In the genomic region with DNA sequence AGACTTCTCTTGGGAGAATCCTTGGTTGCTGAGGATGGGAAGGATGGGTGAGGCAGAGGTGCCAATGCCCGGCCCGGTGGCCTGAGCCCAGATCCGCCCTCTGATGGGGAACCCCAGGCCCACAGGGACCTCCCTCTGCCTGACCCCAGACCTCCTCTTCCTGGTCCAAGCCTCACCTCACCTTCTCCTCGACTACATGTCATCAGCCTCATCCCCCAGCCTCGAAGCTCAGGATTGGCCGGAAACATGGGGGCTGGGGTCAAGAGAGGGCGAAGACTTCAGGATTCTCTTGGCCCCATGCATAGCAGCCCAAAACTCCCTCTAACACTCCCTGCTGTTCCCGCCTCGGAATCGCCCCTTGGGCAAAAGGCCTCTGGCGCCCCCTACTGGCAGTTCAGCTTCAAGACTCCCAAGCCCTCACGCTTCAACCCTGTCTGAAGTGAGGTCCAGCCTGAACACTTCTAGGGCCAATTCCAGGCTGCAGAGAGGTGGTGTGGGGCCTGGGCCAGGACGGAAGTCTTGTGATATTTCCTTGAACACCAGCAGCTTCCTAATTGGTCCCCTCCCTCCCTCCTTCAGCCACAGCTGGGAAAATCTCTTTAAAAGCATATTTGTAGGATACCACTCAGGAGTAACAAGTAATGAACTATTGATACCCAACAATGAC, we compare ENCODE assay signal across 1 cellular context.
TF ChIP-seq lines count a peak whose summit lies in the region.

No MANE protein-coding gene starts in this region.

TF ChIP-seq in HEK293, 187 proteins besides CTCF, POLR2A, EP300 and RAD21 (continued from another document and continues in another):
- TF ChIP-seq, protein P1, sequence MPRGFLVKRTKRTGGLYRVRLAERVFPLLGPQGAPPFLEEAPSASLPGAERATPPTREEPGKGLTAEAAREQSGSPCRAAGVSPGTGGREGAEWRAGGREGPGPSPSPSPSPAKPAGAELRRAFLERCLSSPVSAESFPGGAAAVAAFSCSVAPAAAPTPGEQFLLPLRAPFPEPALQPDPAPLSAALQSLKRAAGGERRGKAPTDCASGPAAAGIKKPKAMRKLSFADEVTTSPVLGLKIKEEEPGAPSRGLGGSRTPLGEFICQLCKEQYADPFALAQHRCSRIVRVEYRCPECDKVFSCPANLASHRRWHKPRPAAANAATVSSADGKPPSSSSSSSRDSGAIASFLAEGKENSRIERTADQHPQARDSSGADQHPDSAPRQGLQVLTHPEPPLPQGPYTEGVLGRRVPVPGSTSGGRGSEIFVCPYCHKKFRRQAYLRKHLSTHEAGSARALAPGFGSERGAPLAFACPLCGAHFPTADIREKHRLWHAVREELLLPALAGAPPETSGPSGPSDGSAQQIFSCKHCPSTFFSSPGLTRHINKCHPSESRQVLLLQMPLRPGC (tag by site-specific recombination; IDR thresholded peaks at IDR 0.05): no peak
- TF ChIP-seq, protein P2, sequence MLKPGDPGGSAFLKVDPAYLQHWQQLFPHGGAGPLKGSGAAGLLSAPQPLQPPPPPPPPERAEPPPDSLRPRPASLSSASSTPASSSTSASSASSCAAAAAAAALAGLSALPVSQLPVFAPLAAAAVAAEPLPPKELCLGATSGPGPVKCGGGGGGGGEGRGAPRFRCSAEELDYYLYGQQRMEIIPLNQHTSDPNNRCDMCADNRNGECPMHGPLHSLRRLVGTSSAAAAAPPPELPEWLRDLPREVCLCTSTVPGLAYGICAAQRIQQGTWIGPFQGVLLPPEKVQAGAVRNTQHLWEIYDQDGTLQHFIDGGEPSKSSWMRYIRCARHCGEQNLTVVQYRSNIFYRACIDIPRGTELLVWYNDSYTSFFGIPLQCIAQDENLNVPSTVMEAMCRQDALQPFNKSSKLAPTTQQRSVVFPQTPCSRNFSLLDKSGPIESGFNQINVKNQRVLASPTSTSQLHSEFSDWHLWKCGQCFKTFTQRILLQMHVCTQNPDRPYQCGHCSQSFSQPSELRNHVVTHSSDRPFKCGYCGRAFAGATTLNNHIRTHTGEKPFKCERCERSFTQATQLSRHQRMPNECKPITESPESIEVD (tag by site-specific recombination; IDR thresholded peaks at IDR 0.05): no peak
- TF ChIP-seq, protein P3, sequence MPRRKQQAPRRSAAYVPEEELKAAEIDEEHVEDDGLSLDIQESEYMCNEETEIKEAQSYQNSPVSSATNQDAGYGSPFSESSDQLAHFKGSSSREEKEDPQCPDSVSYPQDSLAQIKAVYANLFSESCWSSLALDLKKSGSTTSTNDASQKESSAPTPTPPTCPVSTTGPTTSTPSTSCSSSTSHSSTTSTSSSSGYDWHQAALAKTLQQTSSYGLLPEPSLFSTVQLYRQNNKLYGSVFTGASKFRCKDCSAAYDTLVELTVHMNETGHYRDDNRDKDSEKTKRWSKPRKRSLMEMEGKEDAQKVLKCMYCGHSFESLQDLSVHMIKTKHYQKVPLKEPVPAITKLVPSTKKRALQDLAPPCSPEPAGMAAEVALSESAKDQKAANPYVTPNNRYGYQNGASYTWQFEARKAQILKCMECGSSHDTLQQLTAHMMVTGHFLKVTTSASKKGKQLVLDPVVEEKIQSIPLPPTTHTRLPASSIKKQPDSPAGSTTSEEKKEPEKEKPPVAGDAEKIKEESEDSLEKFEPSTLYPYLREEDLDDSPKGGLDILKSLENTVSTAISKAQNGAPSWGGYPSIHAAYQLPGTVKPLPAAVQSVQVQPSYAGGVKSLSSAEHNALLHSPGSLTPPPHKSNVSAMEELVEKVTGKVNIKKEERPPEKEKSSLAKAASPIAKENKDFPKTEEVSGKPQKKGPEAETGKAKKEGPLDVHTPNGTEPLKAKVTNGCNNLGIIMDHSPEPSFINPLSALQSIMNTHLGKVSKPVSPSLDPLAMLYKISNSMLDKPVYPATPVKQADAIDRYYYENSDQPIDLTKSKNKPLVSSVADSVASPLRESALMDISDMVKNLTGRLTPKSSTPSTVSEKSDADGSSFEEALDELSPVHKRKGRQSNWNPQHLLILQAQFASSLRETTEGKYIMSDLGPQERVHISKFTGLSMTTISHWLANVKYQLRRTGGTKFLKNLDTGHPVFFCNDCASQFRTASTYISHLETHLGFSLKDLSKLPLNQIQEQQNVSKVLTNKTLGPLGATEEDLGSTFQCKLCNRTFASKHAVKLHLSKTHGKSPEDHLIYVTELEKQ (tag by site-specific recombination; IDR thresholded peaks at IDR 0.05; ENCODE audit: borderline replicate concordance): 0 out of 2 replicates have a peak, but pooled peaks have one; percentile 6
- TF ChIP-seq ZNF132 (tag by site-specific recombination; IDR thresholded peaks at IDR 0.05; ENCODE audit: borderline replicate concordance) (no peak), GLIS1 (tag by site-specific recombination; IDR thresholded peaks at IDR 0.05) (peak; percentile 81), ZNF121 (tag by site-specific recombination; IDR thresholded peaks at IDR 0.05) (no peak), MZF1 (tag by site-specific recombination; IDR thresholded peaks at IDR 0.05; ENCODE audit: borderline replicate concordance) (no peak), ZNF530 (tag by site-specific recombination; IDR thresholded peaks at IDR 0.05; ENCODE audit: low read depth) (no peak), ZNF837 (tag by site-specific recombination; IDR thresholded peaks at IDR 0.05) (no peak), ZNF585B (tag by site-specific recombination; IDR thresholded peaks at IDR 0.05) (no peak), YY1 (tag by site-specific recombination; IDR thresholded peaks at IDR 0.05) (no peak), ZNF311 (tag by site-specific recombination; IDR thresholded peaks at IDR 0.05; ENCODE audit: borderline replicate concordance) (no peak), ZNF677 (tag by site-specific recombination; IDR thresholded peaks at IDR 0.05) (no peak), ZNF19 (tag by site-specific recombination; IDR thresholded peaks at IDR 0.05; ENCODE audit: low read depth) (no peak)
- TF ChIP-seq, protein P4, sequence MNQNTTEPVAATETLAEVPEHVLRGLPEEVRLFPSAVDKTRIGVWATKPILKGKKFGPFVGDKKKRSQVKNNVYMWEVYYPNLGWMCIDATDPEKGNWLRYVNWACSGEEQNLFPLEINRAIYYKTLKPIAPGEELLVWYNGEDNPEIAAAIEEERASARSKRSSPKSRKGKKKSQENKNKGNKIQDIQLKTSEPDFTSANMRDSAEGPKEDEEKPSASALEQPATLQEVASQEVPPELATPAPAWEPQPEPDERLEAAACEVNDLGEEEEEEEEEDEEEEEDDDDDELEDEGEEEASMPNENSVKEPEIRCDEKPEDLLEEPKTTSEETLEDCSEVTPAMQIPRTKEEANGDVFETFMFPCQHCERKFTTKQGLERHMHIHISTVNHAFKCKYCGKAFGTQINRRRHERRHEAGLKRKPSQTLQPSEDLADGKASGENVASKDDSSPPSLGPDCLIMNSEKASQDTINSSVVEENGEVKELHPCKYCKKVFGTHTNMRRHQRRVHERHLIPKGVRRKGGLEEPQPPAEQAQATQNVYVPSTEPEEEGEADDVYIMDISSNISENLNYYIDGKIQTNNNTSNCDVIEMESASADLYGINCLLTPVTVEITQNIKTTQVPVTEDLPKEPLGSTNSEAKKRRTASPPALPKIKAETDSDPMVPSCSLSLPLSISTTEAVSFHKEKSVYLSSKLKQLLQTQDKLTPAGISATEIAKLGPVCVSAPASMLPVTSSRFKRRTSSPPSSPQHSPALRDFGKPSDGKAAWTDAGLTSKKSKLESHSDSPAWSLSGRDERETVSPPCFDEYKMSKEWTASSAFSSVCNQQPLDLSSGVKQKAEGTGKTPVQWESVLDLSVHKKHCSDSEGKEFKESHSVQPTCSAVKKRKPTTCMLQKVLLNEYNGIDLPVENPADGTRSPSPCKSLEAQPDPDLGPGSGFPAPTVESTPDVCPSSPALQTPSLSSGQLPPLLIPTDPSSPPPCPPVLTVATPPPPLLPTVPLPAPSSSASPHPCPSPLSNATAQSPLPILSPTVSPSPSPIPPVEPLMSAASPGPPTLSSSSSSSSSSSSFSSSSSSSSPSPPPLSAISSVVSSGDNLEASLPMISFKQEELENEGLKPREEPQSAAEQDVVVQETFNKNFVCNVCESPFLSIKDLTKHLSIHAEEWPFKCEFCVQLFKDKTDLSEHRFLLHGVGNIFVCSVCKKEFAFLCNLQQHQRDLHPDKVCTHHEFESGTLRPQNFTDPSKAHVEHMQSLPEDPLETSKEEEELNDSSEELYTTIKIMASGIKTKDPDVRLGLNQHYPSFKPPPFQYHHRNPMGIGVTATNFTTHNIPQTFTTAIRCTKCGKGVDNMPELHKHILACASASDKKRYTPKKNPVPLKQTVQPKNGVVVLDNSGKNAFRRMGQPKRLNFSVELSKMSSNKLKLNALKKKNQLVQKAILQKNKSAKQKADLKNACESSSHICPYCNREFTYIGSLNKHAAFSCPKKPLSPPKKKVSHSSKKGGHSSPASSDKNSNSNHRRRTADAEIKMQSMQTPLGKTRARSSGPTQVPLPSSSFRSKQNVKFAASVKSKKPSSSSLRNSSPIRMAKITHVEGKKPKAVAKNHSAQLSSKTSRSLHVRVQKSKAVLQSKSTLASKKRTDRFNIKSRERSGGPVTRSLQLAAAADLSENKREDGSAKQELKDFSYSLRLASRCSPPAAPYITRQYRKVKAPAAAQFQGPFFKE (tag by site-specific recombination; IDR thresholded peaks at IDR 0.05; ENCODE audit: borderline replicate concordance): no peak; the same call in 1 of the 2 replicates
- TF ChIP-seq, protein P5, sequence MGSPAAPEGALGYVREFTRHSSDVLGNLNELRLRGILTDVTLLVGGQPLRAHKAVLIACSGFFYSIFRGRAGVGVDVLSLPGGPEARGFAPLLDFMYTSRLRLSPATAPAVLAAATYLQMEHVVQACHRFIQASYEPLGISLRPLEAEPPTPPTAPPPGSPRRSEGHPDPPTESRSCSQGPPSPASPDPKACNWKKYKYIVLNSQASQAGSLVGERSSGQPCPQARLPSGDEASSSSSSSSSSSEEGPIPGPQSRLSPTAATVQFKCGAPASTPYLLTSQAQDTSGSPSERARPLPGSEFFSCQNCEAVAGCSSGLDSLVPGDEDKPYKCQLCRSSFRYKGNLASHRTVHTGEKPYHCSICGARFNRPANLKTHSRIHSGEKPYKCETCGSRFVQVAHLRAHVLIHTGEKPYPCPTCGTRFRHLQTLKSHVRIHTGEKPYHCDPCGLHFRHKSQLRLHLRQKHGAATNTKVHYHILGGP (tag by site-specific recombination; IDR thresholded peaks at IDR 0.05): no peak
- TF ChIP-seq, protein P6, sequence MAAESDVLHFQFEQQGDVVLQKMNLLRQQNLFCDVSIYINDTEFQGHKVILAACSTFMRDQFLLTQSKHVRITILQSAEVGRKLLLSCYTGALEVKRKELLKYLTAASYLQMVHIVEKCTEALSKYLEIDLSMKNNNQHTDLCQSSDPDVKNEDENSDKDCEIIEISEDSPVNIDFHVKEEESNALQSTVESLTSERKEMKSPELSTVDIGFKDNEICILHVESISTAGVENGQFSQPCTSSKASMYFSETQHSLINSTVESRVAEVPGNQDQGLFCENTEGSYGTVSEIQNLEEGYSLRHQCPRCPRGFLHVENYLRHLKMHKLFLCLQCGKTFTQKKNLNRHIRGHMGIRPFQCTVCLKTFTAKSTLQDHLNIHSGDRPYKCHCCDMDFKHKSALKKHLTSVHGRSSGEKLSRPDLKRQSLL (tag by site-specific recombination; IDR thresholded peaks at IDR 0.05): no peak
- TF ChIP-seq, protein P7, sequence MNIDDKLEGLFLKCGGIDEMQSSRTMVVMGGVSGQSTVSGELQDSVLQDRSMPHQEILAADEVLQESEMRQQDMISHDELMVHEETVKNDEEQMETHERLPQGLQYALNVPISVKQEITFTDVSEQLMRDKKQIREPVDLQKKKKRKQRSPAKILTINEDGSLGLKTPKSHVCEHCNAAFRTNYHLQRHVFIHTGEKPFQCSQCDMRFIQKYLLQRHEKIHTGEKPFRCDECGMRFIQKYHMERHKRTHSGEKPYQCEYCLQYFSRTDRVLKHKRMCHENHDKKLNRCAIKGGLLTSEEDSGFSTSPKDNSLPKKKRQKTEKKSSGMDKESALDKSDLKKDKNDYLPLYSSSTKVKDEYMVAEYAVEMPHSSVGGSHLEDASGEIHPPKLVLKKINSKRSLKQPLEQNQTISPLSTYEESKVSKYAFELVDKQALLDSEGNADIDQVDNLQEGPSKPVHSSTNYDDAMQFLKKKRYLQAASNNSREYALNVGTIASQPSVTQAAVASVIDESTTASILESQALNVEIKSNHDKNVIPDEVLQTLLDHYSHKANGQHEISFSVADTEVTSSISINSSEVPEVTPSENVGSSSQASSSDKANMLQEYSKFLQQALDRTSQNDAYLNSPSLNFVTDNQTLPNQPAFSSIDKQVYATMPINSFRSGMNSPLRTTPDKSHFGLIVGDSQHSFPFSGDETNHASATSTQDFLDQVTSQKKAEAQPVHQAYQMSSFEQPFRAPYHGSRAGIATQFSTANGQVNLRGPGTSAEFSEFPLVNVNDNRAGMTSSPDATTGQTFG (tag by site-specific recombination; IDR thresholded peaks at IDR 0.05; ENCODE audit: borderline replicate concordance): no peak
- TF ChIP-seq, protein P8, sequence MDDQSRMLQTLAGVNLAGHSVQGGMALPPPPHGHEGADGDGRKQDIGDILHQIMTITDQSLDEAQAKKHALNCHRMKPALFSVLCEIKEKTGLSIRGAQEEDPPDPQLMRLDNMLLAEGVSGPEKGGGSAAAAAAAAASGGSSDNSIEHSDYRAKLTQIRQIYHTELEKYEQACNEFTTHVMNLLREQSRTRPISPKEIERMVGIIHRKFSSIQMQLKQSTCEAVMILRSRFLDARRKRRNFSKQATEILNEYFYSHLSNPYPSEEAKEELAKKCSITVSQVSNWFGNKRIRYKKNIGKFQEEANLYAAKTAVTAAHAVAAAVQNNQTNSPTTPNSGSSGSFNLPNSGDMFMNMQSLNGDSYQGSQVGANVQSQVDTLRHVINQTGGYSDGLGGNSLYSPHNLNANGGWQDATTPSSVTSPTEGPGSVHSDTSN (CRISPR knock-in tag; IDR thresholded peaks at IDR 0.05): no peak
- TF ChIP-seq, protein P9, sequence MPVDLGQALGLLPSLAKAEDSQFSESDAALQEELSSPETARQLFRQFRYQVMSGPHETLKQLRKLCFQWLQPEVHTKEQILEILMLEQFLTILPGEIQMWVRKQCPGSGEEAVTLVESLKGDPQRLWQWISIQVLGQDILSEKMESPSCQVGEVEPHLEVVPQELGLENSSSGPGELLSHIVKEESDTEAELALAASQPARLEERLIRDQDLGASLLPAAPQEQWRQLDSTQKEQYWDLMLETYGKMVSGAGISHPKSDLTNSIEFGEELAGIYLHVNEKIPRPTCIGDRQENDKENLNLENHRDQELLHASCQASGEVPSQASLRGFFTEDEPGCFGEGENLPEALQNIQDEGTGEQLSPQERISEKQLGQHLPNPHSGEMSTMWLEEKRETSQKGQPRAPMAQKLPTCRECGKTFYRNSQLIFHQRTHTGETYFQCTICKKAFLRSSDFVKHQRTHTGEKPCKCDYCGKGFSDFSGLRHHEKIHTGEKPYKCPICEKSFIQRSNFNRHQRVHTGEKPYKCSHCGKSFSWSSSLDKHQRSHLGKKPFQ (tag by site-specific recombination; IDR thresholded peaks at IDR 0.05): no peak
- TF ChIP-seq, protein P10, sequence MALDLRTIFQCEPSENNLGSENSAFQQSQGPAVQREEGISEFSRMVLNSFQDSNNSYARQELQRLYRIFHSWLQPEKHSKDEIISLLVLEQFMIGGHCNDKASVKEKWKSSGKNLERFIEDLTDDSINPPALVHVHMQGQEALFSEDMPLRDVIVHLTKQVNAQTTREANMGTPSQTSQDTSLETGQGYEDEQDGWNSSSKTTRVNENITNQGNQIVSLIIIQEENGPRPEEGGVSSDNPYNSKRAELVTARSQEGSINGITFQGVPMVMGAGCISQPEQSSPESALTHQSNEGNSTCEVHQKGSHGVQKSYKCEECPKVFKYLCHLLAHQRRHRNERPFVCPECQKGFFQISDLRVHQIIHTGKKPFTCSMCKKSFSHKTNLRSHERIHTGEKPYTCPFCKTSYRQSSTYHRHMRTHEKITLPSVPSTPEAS (tag by site-specific recombination; IDR thresholded peaks at IDR 0.05): no peak
- TF ChIP-seq, protein P11, sequence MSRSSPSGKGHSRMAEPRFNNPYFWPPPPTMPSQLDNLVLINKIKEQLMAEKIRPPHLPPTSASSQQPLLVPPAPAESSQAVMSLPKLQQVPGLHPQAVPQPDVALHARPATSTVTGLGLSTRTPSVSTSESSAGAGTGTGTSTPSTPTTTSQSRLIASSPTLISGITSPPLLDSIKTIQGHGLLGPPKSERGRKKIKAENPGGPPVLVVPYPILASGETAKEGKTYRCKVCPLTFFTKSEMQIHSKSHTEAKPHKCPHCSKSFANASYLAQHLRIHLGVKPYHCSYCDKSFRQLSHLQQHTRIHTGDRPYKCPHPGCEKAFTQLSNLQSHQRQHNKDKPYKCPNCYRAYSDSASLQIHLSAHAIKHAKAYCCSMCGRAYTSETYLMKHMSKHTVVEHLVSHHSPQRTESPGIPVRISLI (tag by site-specific recombination; IDR thresholded peaks at IDR 0.05): no peak
